9 cellular contexts compared by ENCODE assay signal in genomic region chrX:71652405-71652804, GRCh38. TPM values are rescaled to one million over a fixed set of nuclear protein-coding genes. Genes with fewer than 3 reads are reported as not detected.
A peak's percentile ranks its signal among the peaks of the same experiment; 100 is the strongest.
DNase-seq lines count a peak whose midpoint lies in the region; ATAC-seq, FAIRE-seq and TF ChIP-seq lines count a peak whose summit lies in the region.
"Had no signal": no experiment of that assay in that cellular context is flagged by ENCODE, and none has a peak within 500 bp of the region (broad histone marks: within the 10 kb centered on the region; RNA-seq: fewer than 3 reads in every experiment).

No MANE protein-coding gene starts in this region.

- no TSS peak for BruUV-seq in GM12878 (replicated peaks; lab: Mats Ljungman, UMichigan)

- H3K27ac ChIP-seq in Karpas-422 (ENCODE audit: low read length) (no peak overlapping the region), SJCRH30 (no peak overlapping the region), GM12878 (ENCODE audit: control insufficient read depth, insufficient read depth) (no peak overlapping the region)

- H3K9ac ChIP-seq in Karpas-422 (ENCODE audit: low read length): no peak overlapping the region
- no peak overlapping the region for H3K9ac ChIP-seq in GM12878 (ENCODE audit: control insufficient read depth, insufficient read depth, low read length)

- RAD21 ChIA-PET in GM12878 (lab: Charles Lee; ENCODE audit: unreplicated experiment): interaction anchor here (0.8 to 1.6 kb wide), 12 partner anchors 14 to 471 kb away, joined by 3 to 9 read pairs (median 4); partner anchors contain the start of genes CXCR3 and NONO

- no peaks in the 10 kb centered on the region for H3K36me3 ChIP-seq in Karpas-422 (ENCODE audit: insufficient read depth, low read length)
- H3K36me3 ChIP-seq in SJCRH30: no peaks in the 10 kb centered on the region
- no peaks in the 10 kb centered on the region for H3K36me3 ChIP-seq in GM12878 (ENCODE audit: control insufficient read depth in 2 of 2, insufficient read depth in 2 of 2, low read length in 1 of 2)

- intact Hi-C loops in GM12878 (cut with micrococcal nuclease; ENCODE audit: unreplicated experiment): loop anchor here (5.0 kb wide), 2 partner anchors 115 to 220 kb away; no protein-coding TSS in a partner anchor

- H3K4me2 ChIP-seq in Karpas-422 (ENCODE audit: low read depth, low read length, poor library complexity, severe bottlenecking): no peak overlapping the region
- H3K4me2 ChIP-seq in GM12878 (ENCODE audit: control insufficient read depth, insufficient read depth): no peak overlapping the region

- TF ChIP-seq CTCF in GM12878 (IDR thresholded peaks at IDR 0.05 in 2 of 3, conservative IDR thresholded peaks at IDR 0.05 in 1 of 3; ENCODE audit: control insufficient read depth in 2 of 3, extremely low read depth in 1 of 3, insufficient read depth in 1 of 3, low read depth in 3 of 3, low read length in 3 of 3): peak; percentile 64 to 73 (median 73)

- no peak overlapping the region for H3K4me3 ChIP-seq in Karpas-422 (ENCODE audit: low read length)
- no peak overlapping the region for H3K4me3 ChIP-seq in SJCRH30
- no peak overlapping the region for H3K4me3 ChIP-seq in GM12878

- H3K27me3 ChIP-seq in Karpas-422 (ENCODE audit: low read length) (no peaks in the 10 kb centered on the region), SJCRH30 (no peaks in the 10 kb centered on the region), GM12878 (replicated peaks in 1 of 2; ENCODE audit: control insufficient read depth in 2 of 2, insufficient read depth in 2 of 2, low read length in 1 of 2) (no peaks in the 10 kb centered on the region)

- WGBS in GM12878 (ENCODE audit: insufficient coverage, insufficient replicate concordance, low lambda C conversion rate, missing lambda C conversion rate): 43% methylated on average over 2 of the region's 2 CpGs

- CTCF ChIA-PET in GM12878 (lab: Yijun Ruan, JAX): interaction anchor here (0.6 to 3.6 kb wide), 29 partner anchors 8 to 682 kb away, joined by 3 to 25 read pairs (median 4); partner anchors contain the start of gene CXCR3

- TF ChIP-seq POLR2A in GM12878 (IDR thresholded peaks at IDR 0.05; ENCODE audit: low read depth, low read length): no peak

- in situ Hi-C loops in GM12878 (cut with MboI): loop anchor here (5.0 to 25.0 kb wide), 4 partner anchors 35 to 865 kb away; partner anchors contain the start of gene CXCR3

- no peaks in the 10 kb centered on the region for H3K79me2 ChIP-seq in Karpas-422 (ENCODE audit: low read length)
- no peaks in the 10 kb centered on the region for H3K79me2 ChIP-seq in GM12878 (ENCODE audit: control insufficient read depth, insufficient read depth, low read length)

- SMC1A ChIA-PET in GM12878 (lab: Charles Lee; ENCODE audit: uncharacterized antibody, unreplicated experiment): interaction anchor here (0.6 to 3.8 kb wide), 17 partner anchors 16 to 245 kb away, joined by 3 to 14 read pairs (median 4); no protein-coding TSS in a partner anchor

- POLR2A ChIA-PET in GM12878 (lab: Charles Lee): interaction anchor here (0.7 kb wide), 1 partner anchor 92 kb away, joined by 3 read pairs; no protein-coding TSS in a partner anchor

- H3K9me3 ChIP-seq in Karpas-422 (ENCODE audit: low read length): no peaks in the 10 kb centered on the region
- H3K9me3 ChIP-seq in SJCRH30 (replicated peaks): no peaks in the 10 kb centered on the region
- H3K9me3 ChIP-seq in GM12878 (replicated peaks; ENCODE audit: control insufficient read depth, insufficient read depth, low read length): no peaks in the 10 kb centered on the region

- peaks cover 12% of the 10 kb centered on the region for H3K4me1 ChIP-seq in Karpas-422 (ENCODE audit: low read length)
- no peaks in the 10 kb centered on the region for H3K4me1 ChIP-seq in SJCRH30
- 0 out of 2 replicates have a peak, but pooled peaks cover 3% of the 10 kb centered on the region for H3K4me1 ChIP-seq in GM12878 (ENCODE audit: control insufficient read depth, insufficient read depth, low read length)

- FAIRE-seq in G401.6 (lab: Jason Lieb, UNC) (peak; percentile 79), GM12878 (lab: Jason Lieb, UNC) (no peak)

- no peak for TF ChIP-seq EP300 in GM12878 (IDR thresholded peaks at IDR 0.05; ENCODE audit: borderline replicate concordance in 1 of 2, control insufficient read depth in 1 of 2, low read depth in 2 of 2, low read length in 2 of 2)

- DNase-seq in Karpas-422 (peak; percentile 85), SJCRH30 (peak; percentile 51 to 73), GM12878 (ENCODE audit: low read depth, low spot score) (no peak), iPS-NIHi7 (ENCODE audit: extremely low spot score) (peak; percentile 57)
- peak; percentile 55 to 64 for DNase-seq in stimulated activated CD4-positive, alpha-beta T cell treated with anti-CD3 and anti-CD28 coated beads, Interleukin-2, amount 100 ng/mL, for 24 hours
- DNase-seq: activated naive CD8-positive, alpha-beta T cell treated with anti-CD3 and anti-CD28 coated beads, Interleukin-2, amount 10 ng/mL, durations not matched to agents 7 days and 5 days had no signal

- H3K9me2 ChIP-seq in Karpas-422 (replicated peaks; ENCODE audit: insufficient read depth, low read length): no peaks in the 10 kb centered on the region

- H2AFZ ChIP-seq in Karpas-422 (ENCODE audit: low read length) (no peak overlapping the region), GM12878 (ENCODE audit: control insufficient read depth, low read depth, low read length) (no peak overlapping the region)

- no peaks in the 10 kb centered on the region for H4K20me1 ChIP-seq in Karpas-422 (ENCODE audit: insufficient read depth, low read depth, low read length)
- H4K20me1 ChIP-seq in GM12878 (ENCODE audit: control insufficient read depth, insufficient read depth): no peaks in the 10 kb centered on the region

- ATAC-seq in GM12878 (peak; percentile 77), GM21360 (IDR thresholded peaks at IDR 0.05; ENCODE audit: unreplicated experiment) (no peak), HG02885 (IDR thresholded peaks at IDR 0.05; ENCODE audit: poor library complexity, unreplicated experiment) (no peak)

- TF ChIP-seq RAD21 in GM12878 (IDR thresholded peaks at IDR 0.05; ENCODE audit: insufficient read depth, low read depth, low read length): peak; percentile 89

TF ChIP-seq in GM12878, 131 proteins besides CTCF, POLR2A, EP300 and RAD21:
- 0 out of 2 replicates have a peak, but pooled peaks have one; percentile 15 for TF ChIP-seq YY1 (IDR thresholded peaks at IDR 0.05; ENCODE audit: low read depth, low read length)
- peak; percentile 73 for TF ChIP-seq SMC3 (IDR thresholded peaks at IDR 0.05; ENCODE audit: borderline replicate concordance, low read length)
- TF ChIP-seq ZNF384 (IDR thresholded peaks at IDR 0.05; ENCODE audit: borderline replicate concordance, low read depth, low read length): peak; percentile 64; the same call in 1 of the 2 replicates
- TF ChIP-seq ATF7 (IDR thresholded peaks at IDR 0.05; ENCODE audit: low read depth): peak; percentile 33; the same call in 1 of the 2 replicates
- no peak for TF ChIP-seq E2F4 (IDR thresholded peaks at IDR 0.05; ENCODE audit: low read depth, low read length)

RNA-seq across cellular contexts. Expression of gene CXCR3, which starts 34.1 kb away (rescaled TPM):
- total RNA-seq in Karpas-422 (2014; rRNA removed; shearing (Covaris generic); ENCODE audit: low replicate concordance): not detected in 2 replicates
- not detected in 2 replicates for total RNA-seq in SJCRH30 (2014; rRNA removed; shearing (Covaris generic))
- total RNA-seq in GM12878 (2013; cell fraction: nucleolus; rRNA removed): 7.8 and 8.0 TPM in 2 replicates
- total RNA-seq in GM12878 (2014; rRNA removed) (18.0 and 24.9 TPM in 2 replicates), GM12878 (2014; rRNA removed; fragmentation: Illumina TruSeq; extraction: Trizol) (4.5 and 6.8 TPM in 2 replicates), GM12878 (2021) (45.4 and 48.2 TPM in 2 replicates)
- polyA plus RNA-seq in GM12878 (2011; ENCODE audit: low read depth): 20.9 TPM
- polyA plus RNA-seq in GM12878 (2011; rRNA removed) (0.37 and 3.0 TPM in 2 replicates), GM12878 (2014; fragmentation: Illumina TruSeq; extraction: Trizol) (1.7 and 11.7 TPM in 2 replicates), GM12878 (2014; fragmentation: Nextera tagmentation; extraction: Ambion mirVana) (1 to 10 TPM; 1.4 to 6.7 TPM), GM12878 (2014; rRNA removed) (19.7 and 27.7 TPM in 2 replicates), GM12878 (2016; fragmentation: Nextera tagmentation; extraction: Ambion mirVana) (10 to 100 TPM; 47.6 to 48.0 TPM)
- 5.1 and 8.0 TPM in 2 replicates for polyA plus RNA-seq in GM12878 (2011; cell fraction: cytosol; rRNA removed)
- 12.0 and 20.8 TPM in 2 replicates for polyA plus RNA-seq in GM12878 (2011; cell fraction: nucleus; rRNA removed)
- 24.8 and 41.5 TPM in 2 replicates for polyA plus RNA-seq in GM12878 (2012)
- 3.9 and 8.1 TPM in 2 replicates for polyA minus RNA-seq in GM12878 (2011; rRNA and poly(A)+ RNA removed)
- polyA minus RNA-seq in GM12878 (2011; cell fraction: cytosol; rRNA and poly(A)+ RNA removed): 7.7 and 10.4 TPM in 2 replicates
- polyA minus RNA-seq in GM12878 (2011; cell fraction: nucleus; rRNA and poly(A)+ RNA removed): 12.7 and 27.5 TPM in 2 replicates
